Comparison of ENCODE assay signal across 16 cellular contexts in the genomic region with DNA sequence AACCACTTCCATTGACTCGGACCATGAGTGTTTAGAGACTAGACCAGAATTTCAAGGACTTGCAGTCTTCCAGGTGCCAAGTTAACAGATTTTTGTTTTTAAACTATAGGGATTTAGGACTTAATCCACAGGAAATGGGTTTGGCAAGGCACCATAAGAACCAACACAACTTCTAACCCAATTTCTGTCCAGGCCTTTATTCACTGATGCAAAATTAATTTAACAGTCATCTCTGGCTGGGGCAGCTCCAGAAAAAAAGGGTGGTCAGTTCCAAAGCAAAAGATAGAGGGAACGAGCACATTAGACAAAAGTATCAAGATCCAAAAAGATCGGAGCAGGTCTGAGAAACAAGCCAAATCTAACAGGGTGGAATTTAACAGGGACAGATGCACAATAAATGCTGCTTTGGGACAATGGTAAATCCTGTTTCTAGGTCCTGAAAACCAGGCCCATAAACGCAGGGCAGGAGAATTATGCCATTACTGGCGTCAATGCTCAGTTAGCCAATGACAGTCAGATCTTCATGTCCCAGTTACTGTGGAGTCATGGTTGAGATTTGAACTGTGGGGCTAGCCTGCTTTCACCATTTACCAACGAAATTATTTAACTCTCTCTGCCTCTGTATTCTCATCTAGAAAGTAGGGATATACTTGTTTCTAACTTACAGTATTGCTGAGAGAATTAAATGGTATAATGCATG.
DNase-seq lines count a peak whose midpoint lies in the region; ATAC-seq and TF ChIP-seq lines count a peak whose summit lies in the region.
"Had no signal": no experiment of that assay in that cellular context is flagged by ENCODE, and none has a peak within 500 bp of the region (broad histone marks: within the 10 kb centered on the region; RNA-seq: fewer than 3 reads in every experiment).

No MANE protein-coding gene starts in this region.

- no peak for TF ChIP-seq POLR2A in body of pancreas (IDR thresholded peaks at IDR 0.05)

- intact Hi-C loops in left cardiac atrium (cut with DNase I) (loop anchor here (10.0 kb wide), 2 partner anchors 405 to 585 kb away; no protein-coding TSS in a partner anchor), left ventricle myocardium inferior (cut with micrococcal nuclease) (no loop called here), body of pancreas (cut with DNase I) (no loop called here), left ventricle myocardium superior (cut with micrococcal nuclease) (no loop called here)
- intact Hi-C loops in CD4-positive, alpha-beta memory T cell (cut with micrococcal nuclease): no loop called here

- no peak overlapping the region for H3K4me3 Mint-ChIP-seq in CD4-positive, alpha-beta memory T cell

- no peak overlapping the region for H3K27ac Mint-ChIP-seq in CD4-positive, alpha-beta memory T cell

- ATAC-seq in left cardiac atrium (peak; percentile 35 to 41), body of pancreas (peak; percentile 23), left ventricle myocardium superior (peak; percentile 51)
- ATAC-seq: PC-3 had no signal

- TF ChIP-seq CTCF in left ventricle myocardium inferior (IDR thresholded peaks at IDR 0.05; ENCODE audit: borderline replicate concordance): no peak
- TF ChIP-seq CTCF in body of pancreas (IDR thresholded peaks at IDR 0.05): no peak

- no peak overlapping the region for H3K4me3 ChIP-seq in left ventricle myocardium inferior
- no peak overlapping the region for H3K4me3 ChIP-seq in body of pancreas
- no peak overlapping the region for H3K4me3 ChIP-seq in HAP-1
- H3K4me3 ChIP-seq in CD4-positive, alpha-beta memory T cell (ENCODE audit: low read length in 2 of 2): no peak overlapping the region

- H3K9me3 Mint-ChIP-seq in CD4-positive, alpha-beta memory T cell: peaks cover 0 to 4% (median 0%) of the 10 kb centered on the region in 8 donors

- H3K27me3 Mint-ChIP-seq in CD4-positive, alpha-beta memory T cell: peaks cover 0 to 3% of the 10 kb centered on the region in 2 donors

- H3K9me3 ChIP-seq in left ventricle myocardium inferior (replicated peaks) (no peaks in the 10 kb centered on the region), body of pancreas (no peaks in the 10 kb centered on the region), HAP-1 (no peaks in the 10 kb centered on the region)
- no peaks in the 10 kb centered on the region for H3K9me3 ChIP-seq in CD4-positive, alpha-beta memory T cell (ENCODE audit: control insufficient read depth in 1 of 2, low read length in 2 of 2)
- H3K9me3 ChIP-seq: Caco-2 had no signal

- H3K27me3 ChIP-seq in left ventricle myocardium inferior (ENCODE audit: low read depth): peaks cover 34% of the 10 kb centered on the region
- H3K27me3 ChIP-seq in body of pancreas: no peaks in the 10 kb centered on the region
- H3K27me3 ChIP-seq in HAP-1 (ENCODE audit: low read depth): peaks cover 3% of the 10 kb centered on the region
- no peaks in the 10 kb centered on the region for H3K27me3 ChIP-seq in CD4-positive, alpha-beta memory T cell (ENCODE audit: insufficient read depth, low read length)

- no peaks in the 10 kb centered on the region for H3K36me3 ChIP-seq in left ventricle myocardium inferior
- no peaks in the 10 kb centered on the region for H3K36me3 ChIP-seq in body of pancreas (replicated peaks in 1 of 2; ENCODE audit: insufficient read depth in 1 of 2, low read depth in 2 of 2)
- no peaks in the 10 kb centered on the region for H3K36me3 ChIP-seq in HAP-1 (replicated peaks)
- no peaks in the 10 kb centered on the region for H3K36me3 ChIP-seq in CD4-positive, alpha-beta memory T cell (ENCODE audit: insufficient read depth, low read length)

- in situ Hi-C loops in HAP-1 (cut with MboI; ENCODE audit: low sequenced_read_pairs): loop anchor here (25.0 kb wide), 1 partner anchor 377 kb away; no protein-coding TSS in a partner anchor

- POLR2A ChIA-PET in CD4-positive, alpha-beta memory T cell (lab: Charles Lee; ENCODE audit: partially characterized antibody): no interaction called here

- H3K27ac ChIP-seq in left ventricle myocardium inferior (replicated peaks) (no peak overlapping the region), body of pancreas (no peak overlapping the region)
- H3K27ac ChIP-seq in CD4-positive, alpha-beta memory T cell (ENCODE audit: low read depth, low read length): no peak overlapping the region

- H3K4me1 ChIP-seq in left ventricle myocardium inferior (peaks cover 11% of the 10 kb centered on the region), body of pancreas (no peaks in the 10 kb centered on the region), HAP-1 (no peaks in the 10 kb centered on the region)
- H3K4me1 ChIP-seq in CD4-positive, alpha-beta memory T cell (ENCODE audit: insufficient read depth, low read length): no peaks in the 10 kb centered on the region

- no peak for DNase-seq in left cardiac atrium
- no peak for DNase-seq in left ventricle myocardium inferior
- no peak for DNase-seq in body of pancreas
- no peak for DNase-seq in left ventricle myocardium superior
- DNase-seq in activated T-cell treated with anti-CD3 and anti-CD28 coated beads, Interleukin-2, amount 50 U/mL, for 48 hours: no peak
- no peak for DNase-seq in HAP-1 (ENCODE audit: low spot score in 2 of 2)
- DNase-seq in CD4-positive, alpha-beta memory T cell: no peak
- DNase-seq in NCI-H2171 (lab: John Stamatoyannopoulos, UW): no peak
- DNase-seq: Caco-2, DMS79, NCI-H1048, NCI-H146, NCI-H2107, NCI-H345, NCI-H69, PC-3 had no signal

- no peaks in the 10 kb centered on the region for H3K36me3 Mint-ChIP-seq in CD4-positive, alpha-beta memory T cell

- 52 to 55% methylated on average over 6 of the region's 6 CpGs for WGBS in body of pancreas, 2 donors

- CTCF ChIA-PET in CD4-positive, alpha-beta memory T cell (lab: Charles Lee; ENCODE audit: partially characterized antibody): no interaction called here

- no peaks in the 10 kb centered on the region for H3K4me1 Mint-ChIP-seq in CD4-positive, alpha-beta memory T cell

Comparison
In these comparisons a context has a peak if more than half of its experiments do, and no peak if none do; other contexts are left out.
1. intact Hi-C loops: an anchor here in left cardiac atrium (10.0 kb wide); none called in left ventricle myocardium inferior, body of pancreas, left ventricle myocardium superior and CD4-positive, alpha-beta memory T cell.